Comparison of ENCODE assay signal across 13 cellular contexts in the genomic region with DNA sequence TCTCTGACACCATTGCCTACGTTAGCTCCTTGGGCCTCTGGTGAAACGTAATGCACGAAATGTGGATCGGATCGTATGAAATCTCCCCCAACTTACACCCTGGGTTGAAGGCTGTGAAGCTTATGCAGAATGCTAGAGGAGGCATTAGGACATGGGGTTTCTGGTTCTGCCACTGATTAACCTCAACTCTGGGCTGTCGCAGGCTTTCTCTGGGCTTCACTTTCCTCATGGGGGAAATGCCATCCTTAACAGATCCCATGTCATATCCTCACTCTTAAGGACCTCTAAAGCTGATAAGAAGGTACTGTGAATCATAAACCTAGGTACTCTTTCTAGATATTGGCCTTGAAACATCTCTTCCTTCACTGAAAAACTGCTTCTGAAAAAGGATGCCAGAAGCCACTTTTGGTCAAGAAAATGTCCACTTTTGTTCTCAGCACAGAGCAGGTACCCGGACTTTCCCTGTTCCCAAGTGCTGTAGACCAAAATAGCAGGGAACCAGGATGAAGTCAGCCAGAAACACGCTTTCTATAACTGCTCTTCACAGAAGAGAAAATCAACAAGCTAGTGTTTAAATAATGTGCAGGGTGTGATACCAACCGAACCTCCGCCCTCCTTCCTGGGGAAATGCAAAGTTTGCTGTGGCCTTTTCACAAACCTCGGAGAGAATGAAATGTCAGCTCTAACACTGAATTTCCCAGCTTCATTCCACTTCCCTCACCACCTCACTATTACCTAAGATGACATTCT.
DNase-seq lines count a peak whose midpoint lies in the region; ATAC-seq, FAIRE-seq and TF ChIP-seq lines count a peak whose summit lies in the region.
"Had no signal": no experiment of that assay in that cellular context is flagged by ENCODE, and none has a peak within 500 bp of the region (broad histone marks: within the 10 kb centered on the region; RNA-seq: fewer than 3 reads in every experiment).

No MANE protein-coding gene starts in this region.

- peak overlapping the region; percentile 78 for H3K4me3 Mint-ChIP-seq in CD4-positive, alpha-beta T cell

- no peaks in the 10 kb centered on the region for H3K27me3 ChIP-seq in CD4-positive, alpha-beta T cell (ENCODE audit: control insufficient read depth, insufficient read depth, low read length)
- H3K27me3 ChIP-seq in OCI-LY3 (ENCODE audit: low read depth, low read length): peaks cover 42% of the 10 kb centered on the region
- H3K27me3 ChIP-seq in heart left ventricle: no peaks in the 10 kb centered on the region
- no peaks in the 10 kb centered on the region for H3K27me3 ChIP-seq in pancreas
- H3K27me3 ChIP-seq: brain microvascular endothelial cell had no signal

- H3K27ac ChIP-seq in CD4-positive, alpha-beta T cell (ENCODE audit: low read depth, low read length): peak overlapping the region; percentile 30
- H3K27ac ChIP-seq in OCI-LY3 (ENCODE audit: low read length) (no peak overlapping the region), heart left ventricle (peak overlapping the region in 10 of 12 donors; percentile 7 to 69 (median 46)), pancreas (no peak overlapping the region)
- H3K27ac ChIP-seq: brain microvascular endothelial cell had no signal

- H3K4me1 Mint-ChIP-seq in CD4-positive, alpha-beta T cell (ENCODE audit: low read depth): peaks cover 82% of the 10 kb centered on the region

- no peak overlapping the region for H2AFZ ChIP-seq in OCI-LY3 (ENCODE audit: low read depth, low read length)

- peaks cover 24% of the 10 kb centered on the region for H3K36me3 Mint-ChIP-seq in CD4-positive, alpha-beta T cell (ENCODE audit: low read depth)

- no peaks in the 10 kb centered on the region for H3K27me3 Mint-ChIP-seq in CD4-positive, alpha-beta T cell

- ATAC-seq in CD4-positive, alpha-beta T cell (ENCODE audit: poor library complexity): no peak
- ATAC-seq in heart left ventricle: peak; percentile 63 to 77 (median 70)
- peak in 3 of 4 donors; percentile 22 to 69 (median 54) for ATAC-seq in pancreas
- no peak for ATAC-seq in HG02763 (IDR thresholded peaks at IDR 0.05; ENCODE audit: unreplicated experiment)

- POLR2A ChIA-PET in CD4-positive, alpha-beta T cell (lab: Charles Lee): interaction anchor here (0.6 to 4.7 kb wide), 9 partner anchors 10 to 296 kb away, joined by 3 to 28 read pairs (median 5); no protein-coding TSS in a partner anchor

- H3K79me2 ChIP-seq in OCI-LY3 (ENCODE audit: low read length): no peaks in the 10 kb centered on the region

- 48 to 58% (median 53%) methylated on average over 11 of the region's 11 CpGs for WGBS in heart left ventricle, 4 donors
- WGBS in pancreas, 2 donors: 65 to 69% methylated on average over 11 of the region's 11 CpGs

- CTCF ChIA-PET in CD4-positive, alpha-beta T cell (lab: Charles Lee): interaction anchor here (0.6 to 1.6 kb wide), 4 partner anchors 54 to 110 kb away, joined by 3 read pairs; no protein-coding TSS in a partner anchor

- H3K4me1 ChIP-seq in OCI-LY3 (ENCODE audit: low read length) (peaks cover 37% of the 10 kb centered on the region), heart left ventricle (peaks cover 0 to 31% (median 23%) of the 10 kb centered on the region in 12 donors), pancreas (peaks cover 0 to 10% (median 0%) of the 10 kb centered on the region in 3 donors)

- H3K4me3 ChIP-seq in OCI-LY3 (ENCODE audit: low read length) (no peak overlapping the region), heart left ventricle (peak overlapping the region in 3 of 12 donors; percentile 0 to 7 (median 4)), pancreas (no peak overlapping the region)

- peak overlapping the region; percentile 16; the same call in 1 of the 2 replicates for H3K4me2 ChIP-seq in OCI-LY3 (ENCODE audit: low read length)

- FAIRE-seq in pancreas (lab: Jason Lieb, UNC): no peak

- H3K9me3 Mint-ChIP-seq in CD4-positive, alpha-beta T cell: no peaks in the 10 kb centered on the region

- TF ChIP-seq POLR2A in heart left ventricle (IDR thresholded peaks at IDR 0.05): no peak

- no peaks in the 10 kb centered on the region for H3K9me3 ChIP-seq in CD4-positive, alpha-beta T cell (ENCODE audit: control insufficient read depth, low read length)
- H3K9me3 ChIP-seq in OCI-LY3 (ENCODE audit: insufficient read depth, low read length): no peaks in the 10 kb centered on the region
- H3K9me3 ChIP-seq in heart left ventricle: peaks cover 0 to 5% (median 0%) of the 10 kb centered on the region in 12 donors
- H3K9me3 ChIP-seq in pancreas: no peaks in the 10 kb centered on the region

- H3K27ac Mint-ChIP-seq in CD4-positive, alpha-beta T cell: peak overlapping the region; percentile 84

- TF ChIP-seq CTCF in CD4-positive, alpha-beta T cell (IDR thresholded peaks at IDR 0.05): no peak
- TF ChIP-seq CTCF in OCI-LY3 (IDR thresholded peaks at IDR 0.05; ENCODE audit: low read depth, low read length) (no peak), heart left ventricle (IDR thresholded peaks at IDR 0.05) (no peak), pancreas (IDR thresholded peaks at IDR 0.05) (no peak)

- intact Hi-C loops in CD4-positive, alpha-beta T cell (cut with DNase I, micrococcal nuclease): loop anchor here (2.0 to 5.0 kb wide), 5 partner anchors 35 to 237 kb away; no protein-coding TSS in a partner anchor
- intact Hi-C loops in heart left ventricle (cut with DNase I): loop anchor here in 2 of 10 donors (5.0 kb wide), 1 partner anchor 200 kb away; no protein-coding TSS in a partner anchor
- intact Hi-C loops in pancreas (cut with DNase I): no loop called here

- no peaks in the 10 kb centered on the region for H4K20me1 ChIP-seq in OCI-LY3 (ENCODE audit: insufficient read depth, low read length)

- H3K36me3 ChIP-seq in OCI-LY3 (replicated peaks; ENCODE audit: low read depth, low read length): no peaks in the 10 kb centered on the region
- H3K36me3 ChIP-seq in heart left ventricle: no peaks in the 10 kb centered on the region
- H3K36me3 ChIP-seq in pancreas: no peaks in the 10 kb centered on the region
- H3K36me3 ChIP-seq: brain microvascular endothelial cell had no signal

- H3K9ac ChIP-seq in OCI-LY3 (ENCODE audit: low read length): no peak overlapping the region

- no peak for DNase-seq in CD4-positive, alpha-beta T cell
- DNase-seq in heart left ventricle (no peak), pancreas (no peak), NCI-H1930 (lab: John Stamatoyannopoulos, UW) (no peak), NCI-H524 treated with DMSO at 0.1 percent for 48 hours (lab: John Stamatoyannopoulos, UW) (no peak), hippocampal formation (lab: John Stamatoyannopoulos, UW) (no peak)
- DNase-seq: brain microvascular endothelial cell; H7; NCI-H1417 treated with DMSO at 0.1 percent for 48 hours; NK-92 treated with Interleukin-12 subunit alpha and Interleukin-12 subunit beta, amount 100 ng/mL, for 24 hours; stimulated activated CD8-positive, alpha-beta memory T cell treated with anti-CD3 and anti-CD28 coated beads, Interleukin-4, amount 100 ng/mL, for 48 hours had no signal

Comparison
In these comparisons a context has a peak if more than half of its experiments do, and no peak if none do; other contexts are left out.
1. ATAC-seq: peak in heart left ventricle (4 of 4) and pancreas (3 of 4); none in CD4-positive, alpha-beta T cell (single experiment) and HG02763 (single experiment).
2. H3K27ac ChIP-seq: peak in CD4-positive, alpha-beta T cell (single experiment) and heart left ventricle (10 of 12); none in OCI-LY3 (single experiment) and pancreas (0 of 4).
3. intact Hi-C loops: an anchor here in CD4-positive, alpha-beta T cell (2.0 to 5.0 kb wide); none called in pancreas.